7 cellular contexts compared by ENCODE assay signal in the genomic region with DNA sequence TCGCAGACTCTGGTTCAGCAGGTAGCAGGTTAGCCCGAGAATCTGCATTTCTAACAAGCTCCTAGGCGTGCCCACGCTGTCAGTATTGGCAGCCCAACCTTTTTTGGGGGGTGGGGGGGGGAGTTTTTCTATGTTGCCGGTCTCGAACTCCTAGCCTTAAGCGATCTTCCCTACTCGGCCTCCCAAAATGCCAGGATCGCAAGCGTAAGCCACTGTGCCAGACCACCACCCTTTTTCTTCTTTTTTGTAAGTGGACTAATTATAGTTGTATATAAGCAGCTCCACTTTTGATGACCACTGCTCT. TPM values are rescaled to one million over a fixed set of nuclear protein-coding genes. Genes with fewer than 3 reads are reported as not detected.
DNase-seq lines count a peak whose midpoint lies in the region; ATAC-seq, FAIRE-seq and TF ChIP-seq lines count a peak whose summit lies in the region.

No MANE protein-coding gene starts in this region.

- peaks cover 2 to 5% of the 10 kb centered on the region in 2 donors for H3K4me1 ChIP-seq in small intestine (ENCODE audit: control insufficient read depth in 2 of 2, insufficient read depth in 1 of 2, low read depth in 1 of 2, low read length in 1 of 2)

- no peaks in the 10 kb centered on the region for H3K36me3 ChIP-seq in small intestine (ENCODE audit: control insufficient read depth in 2 of 2, insufficient read depth in 2 of 2, low read length in 2 of 2)

- peak overlapping the region in 1 of 2 donors; percentile 64 for H3K27ac ChIP-seq in small intestine (ENCODE audit: low read depth in 1 of 2, low read length in 1 of 2)

- no peak for DNase-seq in fibroblast of the aortic adventitia (ENCODE audit: low read depth)
- no peak for DNase-seq in small intestine
- no peak for DNase-seq in DMS 273 (lab: John Stamatoyannopoulos, UW; ENCODE audit: unreplicated experiment)

- H3K27me3 ChIP-seq in small intestine (ENCODE audit: control insufficient read depth in 2 of 2, insufficient read depth in 2 of 2, low read length in 2 of 2) = no peaks in the 10 kb centered on the region

- H3K4me3 ChIP-seq in fibroblast of the aortic adventitia (ENCODE audit: low read depth, low read length) = peak overlapping the region; percentile 88
- H3K4me3 ChIP-seq in small intestine (ENCODE audit: low read depth in 1 of 2, low read length in 2 of 2) = peak overlapping the region; percentile 45 to 61

- no peak for FAIRE-seq in small intestine (lab: Jason Lieb, UNC)

- 1 to 9% (median 5%) methylated on average over 10 of the region's 10 CpGs for WGBS in small intestine, 3 donors

- no peaks in the 10 kb centered on the region for H3K9me3 ChIP-seq in small intestine (ENCODE audit: control insufficient read depth, low read depth)

- TF ChIP-seq CTCF in fibroblast of the aortic adventitia (IDR thresholded peaks at IDR 0.05; ENCODE audit: insufficient read depth, low read length) = no peak

- ATAC-seq in GM21529 (IDR thresholded peaks at IDR 0.05; ENCODE audit: unreplicated experiment) (peak; percentile 13), HG03378 (IDR thresholded peaks at IDR 0.05; ENCODE audit: unreplicated experiment) (no peak), esophagus mucosa (no peak)

TF ChIP-seq in PFSK-1, 5 proteins besides CTCF, POLR2A, EP300 and RAD21:
- TF ChIP-seq SIN3A (IDR thresholded peaks at IDR 0.05; ENCODE audit: borderline replicate concordance, insufficient read depth, low read length) (0 out of 2 replicates have a peak, but pooled peaks have one; percentile 7), TAF1 (IDR thresholded peaks at IDR 0.05; ENCODE audit: borderline replicate concordance, insufficient read depth, low read length) (no peak)

RNA-seq across cellular contexts. Expression of gene MIS18A, which starts 0.5 kb away (rescaled TPM):
- polyA plus RNA-seq in PFSK-1 (2012; ENCODE audit: insufficient read length, low read depth) = 32.5 TPM
- total RNA-seq in fibroblast of the aortic adventitia (ENCODE audit: low replicate concordance) (13.3 and 18.6 TPM in 2 replicates), esophagus mucosa (10.1 TPM)
- 10 to 100 TPM in 1 of 3 donors, 1 to 10 TPM in 2; 3.4 to 18.1 (median 3.5) TPM for polyA plus RNA-seq in small intestine

RNA-seq across cellular contexts. Expression of gene MRAP, which starts 19.3 kb away (rescaled TPM):
- polyA plus RNA-seq in PFSK-1 (2012; ENCODE audit: insufficient read length, low read depth) = not detected
- total RNA-seq in fibroblast of the aortic adventitia (ENCODE audit: low replicate concordance) (not detected in 2 replicates), esophagus mucosa (not detected)
- 1 to 10 TPM in 1 of 3 donors, not detected in 2; 8.5 TPM for polyA plus RNA-seq in small intestine
